8 cellular contexts compared by ENCODE assay signal in the genomic region with DNA sequence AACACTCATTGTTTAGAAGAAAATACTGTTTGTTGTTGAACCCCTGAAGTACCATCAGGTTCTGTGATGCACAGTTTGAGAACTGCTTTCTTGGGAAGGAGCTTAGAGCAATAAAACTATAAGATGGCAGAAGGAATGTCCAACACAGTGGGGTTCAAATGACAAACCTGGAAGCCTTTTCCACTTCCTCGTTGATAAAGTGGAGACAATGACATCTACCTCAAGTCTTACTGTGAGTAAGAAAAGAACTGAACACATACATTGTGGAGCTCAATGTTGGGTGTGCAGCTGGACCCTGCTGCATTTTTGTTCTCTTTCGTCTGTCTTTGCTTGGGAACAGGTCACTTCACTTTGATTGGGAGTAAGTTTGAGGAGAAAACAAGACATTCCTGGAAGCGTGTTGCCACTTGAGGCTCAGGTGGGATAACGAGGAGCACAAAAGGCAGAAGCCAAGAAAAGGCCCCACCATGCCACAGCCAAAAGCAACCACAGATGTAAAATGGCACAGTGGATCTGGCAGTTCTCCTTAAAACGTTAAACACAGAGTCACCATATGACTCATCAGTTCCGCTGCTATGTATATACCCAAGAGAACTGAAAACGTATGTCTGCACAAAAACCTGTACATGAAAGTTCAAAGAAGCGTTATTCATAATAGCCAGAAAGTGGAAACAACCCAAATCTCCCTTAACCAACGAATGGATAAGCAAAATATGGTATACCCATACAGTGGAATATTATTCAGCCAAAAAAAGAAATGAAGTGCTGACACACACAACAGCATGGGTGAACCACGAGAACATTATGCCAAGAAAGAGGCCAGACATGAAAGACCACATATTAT. TPM values are rescaled to one million over a fixed set of nuclear protein-coding genes. Genes with fewer than 3 reads are reported as not detected.
A peak's percentile ranks its signal among the peaks of the same experiment; 100 is the strongest.
DNase-seq lines count a peak whose midpoint lies in the region; ATAC-seq and TF ChIP-seq lines count a peak whose summit lies in the region.

No MANE protein-coding gene starts in this region.

- CTCF ChIA-PET in WTC11 (lab: Charles Lee) = no interaction called here

- H3K36me3 ChIP-seq in brain microvascular endothelial cell (replicated peaks) (no peaks in the 10 kb centered on the region), ovary (no peaks in the 10 kb centered on the region)

- H3K27ac ChIP-seq in brain microvascular endothelial cell = peak overlapping the region; percentile 12
- no peak overlapping the region for H3K27ac ChIP-seq in ovary

- in situ Hi-C loops in brain microvascular endothelial cell (cut with HindIII; ENCODE audit: low pct_ligation_motif_present, low sequenced_read_pairs) = no loop called here
- in situ Hi-C loops in ACHN (cut with HindIII; ENCODE audit: low pct_ligation_motif_present, low pct_unique_long_range_greater_than_20kb, low sequenced_read_pairs) = no loop called here

- H3K4me1 ChIP-seq in ovary (ENCODE audit: insufficient read depth) = peaks cover 7% of the 10 kb centered on the region

- H3K27me3 Mint-ChIP-seq in WTC11 (ENCODE audit: low read depth) = peaks cover 3% of the 10 kb centered on the region; the same call in 1 of the 2 replicates

- no peak for TF ChIP-seq POLR2A in ovary (IDR thresholded peaks at IDR 0.05)

- no peak for TF ChIP-seq EP300 in ovary (IDR thresholded peaks at IDR 0.05)

- no peaks in the 10 kb centered on the region for H3K9me3 Mint-ChIP-seq in WTC11

- peak; percentile 71 for ATAC-seq in GM18499 (IDR thresholded peaks at IDR 0.05; ENCODE audit: insufficient read depth, unreplicated experiment)
- ATAC-seq in GM21619 (IDR thresholded peaks at IDR 0.05; ENCODE audit: unreplicated experiment) = peak; percentile 77
- no peak for ATAC-seq in WTC11

- H3K27me3 ChIP-seq in brain microvascular endothelial cell (replicated peaks) (no peaks in the 10 kb centered on the region), ovary (no peaks in the 10 kb centered on the region)

- DNase-seq in HT1080 (ENCODE audit: low read depth) = peak; percentile 75
- peak; percentile 25 for DNase-seq in brain microvascular endothelial cell
- DNase-seq in WTC11 (ENCODE audit: low spot score) = no peak
- no peak for DNase-seq in ACHN
- DNase-seq in NCI-H2029 (lab: John Stamatoyannopoulos, UW) = no peak
- no peak for DNase-seq in ovary

- no peaks in the 10 kb centered on the region for H3K9me3 ChIP-seq in ovary

- TF ChIP-seq CTCF in brain microvascular endothelial cell (IDR thresholded peaks at IDR 0.05; ENCODE audit: low read depth, low read length, missing control alignments) = no peak
- no peak for TF ChIP-seq CTCF in WTC11 (IDR thresholded peaks at IDR 0.05)
- TF ChIP-seq CTCF in ovary (IDR thresholded peaks at IDR 0.05) = no peak

- no peak overlapping the region for H3K4me3 ChIP-seq in brain microvascular endothelial cell (ENCODE audit: low read depth, low read length)
- H3K4me3 ChIP-seq in ovary = no peak overlapping the region

- H3K4me3 Mint-ChIP-seq in WTC11 = no peak overlapping the region

- WGBS in ovary, 3 donors = 86 to 88% (median 86%) methylated on average over 10 of the region's 10 CpGs

- POLR2A ChIA-PET in WTC11 (lab: Charles Lee) = no interaction called here

- intact Hi-C loops in ovary (cut with DNase I) = no loop called here

- H3K4me1 Mint-ChIP-seq in WTC11 = no peaks in the 10 kb centered on the region

- H3K36me3 Mint-ChIP-seq in WTC11 = no peaks in the 10 kb centered on the region

- no peak overlapping the region for H3K27ac Mint-ChIP-seq in WTC11

TF ChIP-seq in WTC11, 78 proteins besides CTCF, POLR2A, EP300 and RAD21 (continues in another document):
- TF ChIP-seq RELA (CRISPR knock-in tag; IDR thresholded peaks at IDR 0.05; ENCODE audit: borderline replicate concordance) = no peak
- TF ChIP-seq KAT7 (CRISPR knock-in tag; IDR thresholded peaks at IDR 0.05; ENCODE audit: borderline replicate concordance) = no peak
- no peak for TF ChIP-seq NR1H2 (CRISPR knock-in tag; IDR thresholded peaks at IDR 0.05)
- no peak for TF ChIP-seq NFYB (CRISPR knock-in tag; conservative IDR thresholded peaks at IDR 0.05; ENCODE audit: low read depth)
- no peak for TF ChIP-seq SP1 (CRISPR knock-in tag; conservative IDR thresholded peaks at IDR 0.05)
- TF ChIP-seq, protein P1, sequence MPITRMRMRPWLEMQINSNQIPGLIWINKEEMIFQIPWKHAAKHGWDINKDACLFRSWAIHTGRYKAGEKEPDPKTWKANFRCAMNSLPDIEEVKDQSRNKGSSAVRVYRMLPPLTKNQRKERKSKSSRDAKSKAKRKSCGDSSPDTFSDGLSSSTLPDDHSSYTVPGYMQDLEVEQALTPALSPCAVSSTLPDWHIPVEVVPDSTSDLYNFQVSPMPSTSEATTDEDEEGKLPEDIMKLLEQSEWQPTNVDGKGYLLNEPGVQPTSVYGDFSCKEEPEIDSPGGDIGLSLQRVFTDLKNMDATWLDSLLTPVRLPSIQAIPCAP (CRISPR knock-in tag; IDR thresholded peaks at IDR 0.05) = no peak
- no peak for TF ChIP-seq EMX1 (CRISPR knock-in tag; IDR thresholded peaks at IDR 0.05)
- TF ChIP-seq JUN (CRISPR knock-in tag; IDR thresholded peaks at IDR 0.05) = no peak
- TF ChIP-seq, protein P2, sequence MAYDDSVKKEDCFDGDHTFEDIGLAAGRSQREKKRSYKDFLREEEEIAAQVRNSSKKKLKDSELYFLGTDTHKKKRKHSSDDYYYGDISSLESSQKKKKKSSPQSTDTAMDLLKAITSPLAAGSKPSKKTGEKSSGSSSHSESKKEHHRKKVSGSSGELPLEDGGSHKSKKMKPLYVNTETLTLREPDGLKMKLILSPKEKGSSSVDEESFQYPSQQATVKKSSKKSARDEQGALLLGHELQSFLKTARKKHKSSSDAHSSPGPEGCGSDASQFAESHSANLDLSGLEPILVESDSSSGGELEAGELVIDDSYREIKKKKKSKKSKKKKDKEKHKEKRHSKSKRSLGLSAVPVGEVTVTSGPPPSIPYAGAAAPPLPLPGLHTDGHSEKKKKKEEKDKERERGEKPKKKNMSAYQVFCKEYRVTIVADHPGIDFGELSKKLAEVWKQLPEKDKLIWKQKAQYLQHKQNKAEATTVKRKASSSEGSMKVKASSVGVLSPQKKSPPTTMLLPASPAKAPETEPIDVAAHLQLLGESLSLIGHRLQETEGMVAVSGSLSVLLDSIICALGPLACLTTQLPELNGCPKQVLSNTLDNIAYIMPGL (CRISPR knock-in tag; IDR thresholded peaks at IDR 0.05) = no peak
- TF ChIP-seq, protein P3, sequence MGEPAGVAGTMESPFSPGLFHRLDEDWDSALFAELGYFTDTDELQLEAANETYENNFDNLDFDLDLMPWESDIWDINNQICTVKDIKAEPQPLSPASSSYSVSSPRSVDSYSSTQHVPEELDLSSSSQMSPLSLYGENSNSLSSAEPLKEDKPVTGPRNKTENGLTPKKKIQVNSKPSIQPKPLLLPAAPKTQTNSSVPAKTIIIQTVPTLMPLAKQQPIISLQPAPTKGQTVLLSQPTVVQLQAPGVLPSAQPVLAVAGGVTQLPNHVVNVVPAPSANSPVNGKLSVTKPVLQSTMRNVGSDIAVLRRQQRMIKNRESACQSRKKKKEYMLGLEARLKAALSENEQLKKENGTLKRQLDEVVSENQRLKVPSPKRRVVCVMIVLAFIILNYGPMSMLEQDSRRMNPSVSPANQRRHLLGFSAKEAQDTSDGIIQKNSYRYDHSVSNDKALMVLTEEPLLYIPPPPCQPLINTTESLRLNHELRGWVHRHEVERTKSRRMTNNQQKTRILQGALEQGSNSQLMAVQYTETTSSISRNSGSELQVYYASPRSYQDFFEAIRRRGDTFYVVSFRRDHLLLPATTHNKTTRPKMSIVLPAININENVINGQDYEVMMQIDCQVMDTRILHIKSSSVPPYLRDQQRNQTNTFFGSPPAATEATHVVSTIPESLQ (CRISPR knock-in tag; IDR thresholded peaks at IDR 0.05) = no peak
- no peak for TF ChIP-seq ZNF671 (CRISPR knock-in tag; IDR thresholded peaks at IDR 0.05)
- TF ChIP-seq, protein P4, sequence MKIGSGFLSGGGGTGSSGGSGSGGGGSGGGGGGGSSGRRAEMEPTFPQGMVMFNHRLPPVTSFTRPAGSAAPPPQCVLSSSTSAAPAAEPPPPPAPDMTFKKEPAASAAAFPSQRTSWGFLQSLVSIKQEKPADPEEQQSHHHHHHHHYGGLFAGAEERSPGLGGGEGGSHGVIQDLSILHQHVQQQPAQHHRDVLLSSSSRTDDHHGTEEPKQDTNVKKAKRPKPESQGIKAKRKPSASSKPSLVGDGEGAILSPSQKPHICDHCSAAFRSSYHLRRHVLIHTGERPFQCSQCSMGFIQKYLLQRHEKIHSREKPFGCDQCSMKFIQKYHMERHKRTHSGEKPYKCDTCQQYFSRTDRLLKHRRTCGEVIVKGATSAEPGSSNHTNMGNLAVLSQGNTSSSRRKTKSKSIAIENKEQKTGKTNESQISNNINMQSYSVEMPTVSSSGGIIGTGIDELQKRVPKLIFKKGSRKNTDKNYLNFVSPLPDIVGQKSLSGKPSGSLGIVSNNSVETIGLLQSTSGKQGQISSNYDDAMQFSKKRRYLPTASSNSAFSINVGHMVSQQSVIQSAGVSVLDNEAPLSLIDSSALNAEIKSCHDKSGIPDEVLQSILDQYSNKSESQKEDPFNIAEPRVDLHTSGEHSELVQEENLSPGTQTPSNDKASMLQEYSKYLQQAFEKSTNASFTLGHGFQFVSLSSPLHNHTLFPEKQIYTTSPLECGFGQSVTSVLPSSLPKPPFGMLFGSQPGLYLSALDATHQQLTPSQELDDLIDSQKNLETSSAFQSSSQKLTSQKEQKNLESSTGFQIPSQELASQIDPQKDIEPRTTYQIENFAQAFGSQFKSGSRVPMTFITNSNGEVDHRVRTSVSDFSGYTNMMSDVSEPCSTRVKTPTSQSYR (CRISPR knock-in tag; IDR thresholded peaks at IDR 0.05) = no peak
- TF ChIP-seq, protein P5, sequence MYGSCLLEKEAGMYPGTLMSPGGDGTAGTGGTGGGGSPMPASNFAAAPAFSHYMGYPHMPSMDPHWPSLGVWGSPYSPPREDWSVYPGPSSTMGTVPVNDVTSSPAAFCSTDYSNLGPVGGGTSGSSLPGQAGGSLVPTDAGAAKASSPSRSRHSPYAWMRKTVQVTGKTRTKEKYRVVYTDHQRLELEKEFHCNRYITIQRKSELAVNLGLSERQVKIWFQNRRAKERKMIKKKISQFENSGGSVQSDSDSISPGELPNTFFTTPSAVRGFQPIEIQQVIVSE (CRISPR knock-in tag; IDR thresholded peaks at IDR 0.05; ENCODE audit: borderline replicate concordance) = no peak
- TF ChIP-seq, protein P6, sequence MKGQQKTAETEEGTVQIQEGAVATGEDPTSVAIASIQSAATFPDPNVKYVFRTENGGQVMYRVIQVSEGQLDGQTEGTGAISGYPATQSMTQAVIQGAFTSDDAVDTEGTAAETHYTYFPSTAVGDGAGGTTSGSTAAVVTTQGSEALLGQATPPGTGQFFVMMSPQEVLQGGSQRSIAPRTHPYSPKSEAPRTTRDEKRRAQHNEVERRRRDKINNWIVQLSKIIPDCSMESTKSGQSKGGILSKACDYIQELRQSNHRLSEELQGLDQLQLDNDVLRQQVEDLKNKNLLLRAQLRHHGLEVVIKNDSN (CRISPR knock-in tag; IDR thresholded peaks at IDR 0.05) = no peak

RNA-seq across cellular contexts. Expression of a gene that starts 42.9 kb away (rescaled TPM):
- total RNA-seq in HT1080 (2014; rRNA removed; shearing (Covaris generic)) = 304 TPM in 2 replicates
- 382 and 466 TPM in 2 replicates for polyA plus RNA-seq in HT1080 (2015; cell fraction: cytosol; rRNA removed)
- polyA plus RNA-seq in HT1080 (2015; cell fraction: nucleus; rRNA removed) = 234 and 274 TPM in 2 replicates
- 255 to 258 TPM (median 258 TPM) in 3 replicates for total RNA-seq in WTC11 (2021)
- total RNA-seq in ovary = 100 to 1,000 TPM; 112 to 180 (median 124) TPM
- 100 to 1,000 TPM in 1 of 2 donors, 10 to 100 TPM in 1; 91.9 to 185 TPM for polyA plus RNA-seq in ovary

Comparison
In these comparisons a context has a peak if more than half of its experiments do, and no peak if none do; other contexts are left out.
1. DNase-seq: peak in HT1080 (single experiment) and brain microvascular endothelial cell (single experiment); none in WTC11 (single experiment), ACHN (single experiment), NCI-H2029 (single experiment) and ovary (0 of 5).